7 cellular contexts compared by ENCODE assay signal in the genomic region with DNA sequence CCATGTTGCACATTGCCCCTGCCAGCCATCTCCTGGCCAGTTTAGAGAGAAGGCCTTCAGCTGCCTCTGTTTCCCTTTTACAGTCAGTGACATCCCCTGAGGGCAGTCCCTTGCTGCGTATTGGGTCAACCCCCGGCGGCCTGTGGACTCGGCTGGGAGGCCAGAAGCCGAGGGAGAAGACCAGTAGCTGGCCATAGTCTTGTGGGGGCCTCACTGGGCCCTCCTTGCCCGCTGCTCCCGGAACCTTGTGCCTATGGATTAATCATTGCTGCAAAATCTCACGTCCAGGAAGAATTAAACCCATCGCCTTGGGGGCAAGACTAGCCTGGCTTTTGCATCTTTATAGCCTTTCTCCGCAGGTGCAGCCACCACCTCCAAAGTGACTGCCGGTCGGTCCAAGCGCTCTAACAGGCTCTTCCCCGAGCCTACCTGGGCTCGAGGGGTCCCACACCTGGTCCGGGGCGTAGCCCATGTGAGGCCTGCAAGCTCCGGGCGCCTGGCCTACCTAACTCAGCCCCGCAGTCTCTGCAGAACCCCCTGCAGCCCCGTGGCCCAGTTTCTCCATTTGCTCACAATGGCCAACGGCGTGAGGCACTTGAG. TPM values are rescaled to one million over a fixed set of nuclear protein-coding genes. Genes with fewer than 3 reads are reported as not detected.
DNase-seq lines count a peak whose midpoint lies in the region; ATAC-seq and TF ChIP-seq lines count a peak whose summit lies in the region.

No MANE protein-coding gene starts in this region.

- no peaks in the 10 kb centered on the region for H3K36me3 ChIP-seq in stomach

- peak overlapping the region; percentile 91 for H3K4me3 Mint-ChIP-seq in activated CD8-positive, alpha-beta T cell treated with anti-CD3 and anti-CD28 coated beads, Interleukin-2, amount 10 ng/mL, durations not matched to agents 7 days and 5 days

- peak; percentile 4 for ATAC-seq in HG02840 (IDR thresholded peaks at IDR 0.05; ENCODE audit: low FRiP score, unreplicated experiment)
- no peak for ATAC-seq in activated CD8-positive, alpha-beta T cell treated with anti-CD3 and anti-CD28 coated beads, Interleukin-2, amount 10 ng/mL, durations not matched to agents 7 days and 5 days
- no peak for ATAC-seq in GM21529 (IDR thresholded peaks at IDR 0.05; ENCODE audit: unreplicated experiment)
- ATAC-seq in activated CD4-positive, CD25-positive, alpha-beta regulatory T cell treated with anti-CD3 and anti-CD28 coated beads, Interleukin-2, amount 50 U/mL, for 24 hours: no peak

- H3K27me3 Mint-ChIP-seq in activated CD8-positive, alpha-beta T cell treated with anti-CD3 and anti-CD28 coated beads, Interleukin-2, amount 10 ng/mL, durations not matched to agents 7 days and 5 days (ENCODE audit: low read depth): peaks cover 6% of the 10 kb centered on the region

- H3K9me3 ChIP-seq in stomach: no peaks in the 10 kb centered on the region

- POLR2A ChIA-PET in activated CD8-positive, alpha-beta T cell treated with anti-CD3 and anti-CD28 coated beads, Interleukin-2, amount 10 ng/mL, durations not matched to agents 7 days and 5 days (lab: Charles Lee): interaction anchor here (1.0 to 2.6 kb wide), 4 partner anchors 11 to 279 kb away, joined by 3 to 21 read pairs (median 4); a partner anchor contains a TSS

- H3K4me3 ChIP-seq in stomach: peak overlapping the region; percentile 70 to 81 (median 78)

- peaks cover 15 to 42% (median 35%) of the 10 kb centered on the region in 4 donors for H3K4me1 ChIP-seq in stomach

- in situ Hi-C loops in KBM-7 (cut with MboI; ENCODE audit: low pct_unique_long_range_greater_than_20kb, low sequenced_read_pairs): no loop called here

- TF ChIP-seq EP300 in stomach (IDR thresholded peaks at IDR 0.05): no peak

- peaks cover 39% of the 10 kb centered on the region for H3K4me1 Mint-ChIP-seq in activated CD8-positive, alpha-beta T cell treated with anti-CD3 and anti-CD28 coated beads, Interleukin-2, amount 10 ng/mL, durations not matched to agents 7 days and 5 days (ENCODE audit: low read depth)

- CTCF ChIA-PET in activated CD8-positive, alpha-beta T cell treated with anti-CD3 and anti-CD28 coated beads, Interleukin-2, amount 10 ng/mL, durations not matched to agents 7 days and 5 days (lab: Charles Lee): interaction anchor here (1.0 to 7.2 kb wide), 8 partner anchors 11 to 279 kb away, joined by 3 to 67 read pairs (median 4); a partner anchor contains a TSS

- H3K27me3 ChIP-seq in stomach: no peaks in the 10 kb centered on the region

- H3K27ac Mint-ChIP-seq in activated CD8-positive, alpha-beta T cell treated with anti-CD3 and anti-CD28 coated beads, Interleukin-2, amount 10 ng/mL, durations not matched to agents 7 days and 5 days: peak overlapping the region; percentile 90

- TF ChIP-seq CTCF in stomach (IDR thresholded peaks at IDR 0.05): no peak

- 44 to 60% (median 46%) methylated on average over 21 to 23 of the region's 23 CpGs for WGBS in stomach, 5 donors

- H3K27ac ChIP-seq in stomach: peak overlapping the region; percentile 84 to 91 (median 90)

- no peaks in the 10 kb centered on the region for H3K9me3 Mint-ChIP-seq in activated CD8-positive, alpha-beta T cell treated with anti-CD3 and anti-CD28 coated beads, Interleukin-2, amount 10 ng/mL, durations not matched to agents 7 days and 5 days (ENCODE audit: insufficient read depth)

- TF ChIP-seq POLR2A in stomach (IDR thresholded peaks at IDR 0.05): no peak

- H3K36me3 Mint-ChIP-seq in activated CD8-positive, alpha-beta T cell treated with anti-CD3 and anti-CD28 coated beads, Interleukin-2, amount 10 ng/mL, durations not matched to agents 7 days and 5 days (ENCODE audit: low read depth): peaks cover 21% of the 10 kb centered on the region

- DNase-seq in activated CD8-positive, alpha-beta T cell treated with anti-CD3 and anti-CD28 coated beads, Interleukin-2, amount 10 ng/mL, durations not matched to agents 7 days and 5 days: no peak
- DNase-seq in iPS-NIHi11 (ENCODE audit: low spot score) (peak; percentile 52), stomach (no peak), KBM-7 (no peak)

- intact Hi-C loops in stomach (cut with DNase I; ENCODE audit: low total_unique reads): no loop called here

RNA-seq across cellular contexts. Expression of a gene that starts 0.9 kb away (rescaled TPM):
- total RNA-seq in activated CD8-positive, alpha-beta T cell treated with anti-CD3 and anti-CD28 coated beads, Interleukin-2, amount 10 ng/mL, durations not matched to agents 7 days and 5 days: 1 to 10 TPM; 8.3 to 8.9 TPM
- 10 to 100 TPM in 1 of 5 donors, 1 to 10 TPM in 4; 1.3 to 17.1 (median 2.9) TPM for total RNA-seq in stomach
- 10 to 100 TPM in 2 of 3 donors, 1 to 10 TPM in 1; 5.7 to 61.6 (median 25.5) TPM for polyA plus RNA-seq in stomach

RNA-seq across cellular contexts. Expression of a gene that starts 23.3 kb away (rescaled TPM):
- total RNA-seq in activated CD8-positive, alpha-beta T cell treated with anti-CD3 and anti-CD28 coated beads, Interleukin-2, amount 10 ng/mL, durations not matched to agents 7 days and 5 days: not detected
- 10 to 100 TPM in 1 of 5 donors, 1 to 10 TPM in 3, under 1 TPM in 1; 0.89 to 20.0 (median 3.3) TPM for total RNA-seq in stomach
- polyA plus RNA-seq in stomach: 1 to 10 TPM in 2 of 3 donors, under 1 TPM in 1; 0.56 to 2.2 (median 1.5) TPM

RNA-seq across cellular contexts. Expression of a gene that starts 58.2 kb away (rescaled TPM):
- total RNA-seq in activated CD8-positive, alpha-beta T cell treated with anti-CD3 and anti-CD28 coated beads, Interleukin-2, amount 10 ng/mL, durations not matched to agents 7 days and 5 days: 10 to 100 TPM; 17.8 to 18.4 TPM
- 10 to 100 TPM in 4 of 5 donors, 1 to 10 TPM in 1; 1.8 to 24.2 (median 20.3) TPM for total RNA-seq in stomach
- 10 to 100 TPM in 1 of 3 donors, 1 to 10 TPM in 2; 5.7 to 10.8 (median 6.1) TPM for polyA plus RNA-seq in stomach
